In genomic region chrX:135543924-135544323, GRCh38 we compare ENCODE assay signal across 8 cellular contexts. TPM values are rescaled to one million over a fixed set of nuclear protein-coding genes. Genes with fewer than 3 reads are reported as not detected.
DNase-seq lines count a peak whose midpoint lies in the region; ATAC-seq lines count a peak whose summit lies in the region.

No MANE protein-coding gene starts in this region.

- no peaks in the 10 kb centered on the region for H3K9me3 Mint-ChIP-seq in activated T-cell treated with anti-CD3 and anti-CD28 coated beads, Interleukin-2, amount 50 U/mL, for 24 hours
- no peaks in the 10 kb centered on the region for H3K9me3 Mint-ChIP-seq in activated T-cell treated with anti-CD3 and anti-CD28 coated beads, Interleukin-2, amount 50 U/mL, for 72 hours

- no peak overlapping the region for H3K4me3 Mint-ChIP-seq in activated T-cell treated with anti-CD3 and anti-CD28 coated beads, Interleukin-2, amount 50 U/mL, for 24 hours
- no peak overlapping the region for H3K4me3 Mint-ChIP-seq in activated T-cell treated with anti-CD3 and anti-CD28 coated beads, Interleukin-2, amount 50 U/mL, for 72 hours

- peaks cover 27% of the 10 kb centered on the region for H3K4me1 Mint-ChIP-seq in activated T-cell treated with anti-CD3 and anti-CD28 coated beads, Interleukin-2, amount 50 U/mL, for 24 hours (ENCODE audit: low read depth)
- H3K4me1 Mint-ChIP-seq in activated T-cell treated with anti-CD3 and anti-CD28 coated beads, Interleukin-2, amount 50 U/mL, for 72 hours (ENCODE audit: low read depth): peaks cover 6% of the 10 kb centered on the region

- H3K27me3 Mint-ChIP-seq in activated T-cell treated with anti-CD3 and anti-CD28 coated beads, Interleukin-2, amount 50 U/mL, for 24 hours: peaks cover 13% of the 10 kb centered on the region
- peaks cover 9% of the 10 kb centered on the region for H3K27me3 Mint-ChIP-seq in activated T-cell treated with anti-CD3 and anti-CD28 coated beads, Interleukin-2, amount 50 U/mL, for 72 hours (ENCODE audit: low read depth)

- peaks cover 28% of the 10 kb centered on the region for H3K36me3 Mint-ChIP-seq in activated T-cell treated with anti-CD3 and anti-CD28 coated beads, Interleukin-2, amount 50 U/mL, for 24 hours (ENCODE audit: low read depth)
- H3K36me3 Mint-ChIP-seq in activated T-cell treated with anti-CD3 and anti-CD28 coated beads, Interleukin-2, amount 50 U/mL, for 72 hours (ENCODE audit: insufficient read depth in 2 of 2): peaks cover 0 to 3% of the 10 kb centered on the region in 2 donors

- DNase-seq in activated T-cell treated with anti-CD3 and anti-CD28 coated beads for 1 hour (ENCODE audit: low read depth) (peak; percentile 9), SHP77 treated with DMSO at 0.1 percent for 48 hours (lab: John Stamatoyannopoulos, UW) (no peak), dedifferentiated amniotic fluid mesenchymal stem cell (ENCODE audit: extremely low spot score) (no peak), NCI-H226 (no peak)
- DNase-seq in activated T-cell treated with anti-CD3 and anti-CD28 coated beads, Interleukin-2, amount 50 U/mL, for 24 hours: no peak
- DNase-seq in activated T-cell treated with anti-CD3 and anti-CD28 coated beads, Interleukin-2, amount 50 U/mL, for 72 hours: peak; percentile 53 to 54
- DNase-seq in stimulated activated CD4-positive, alpha-beta T cell treated with anti-CD3 and anti-CD28 coated beads, Interleukin-4, amount 100 ng/mL, for 24 hours: peak; percentile 19

- no peak overlapping the region for H3K27ac Mint-ChIP-seq in activated T-cell treated with anti-CD3 and anti-CD28 coated beads, Interleukin-2, amount 50 U/mL, for 24 hours
- H3K27ac Mint-ChIP-seq in activated T-cell treated with anti-CD3 and anti-CD28 coated beads, Interleukin-2, amount 50 U/mL, for 72 hours: no peak overlapping the region

- peak; percentile 40 for ATAC-seq in HG03103 (IDR thresholded peaks at IDR 0.05; ENCODE audit: low read depth, unreplicated experiment)
- ATAC-seq in activated T-cell treated with anti-CD3 and anti-CD28 coated beads, Interleukin-2, amount 50 U/mL, for 72 hours (replicated peaks in 1 of 2): peak; percentile 55 to 65

RNA-seq across cellular contexts. Expression of gene INTS6L, which starts 23.5 kb away (rescaled TPM):
- 10 to 100 TPM; 28.6 to 41.3 TPM for total RNA-seq in activated T-cell treated with anti-CD3 and anti-CD28 coated beads, Interleukin-2, amount 50 U/mL, for 72 hours

Comparison
In these comparisons a context has a peak if more than half of its experiments do, and no peak if none do; other contexts are left out.
1. DNase-seq: peak in activated T-cell treated with anti-CD3 and anti-CD28 coated beads for 1 hour (single experiment), activated T-cell treated with anti-CD3 and anti-CD28 coated beads, Interleukin-2, amount 50 U/mL, for 72 hours (2 of 2) and stimulated activated CD4-positive, alpha-beta T cell treated with anti-CD3 and anti-CD28 coated beads, Interleukin-4, amount 100 ng/mL, for 24 hours (single experiment); none in activated T-cell treated with anti-CD3 and anti-CD28 coated beads, Interleukin-2, amount 50 U/mL, for 24 hours (single experiment), SHP77 treated with DMSO at 0.1 percent for 48 hours (single experiment), dedifferentiated amniotic fluid mesenchymal stem cell (single experiment) and NCI-H226 (single experiment).